14 cellular contexts compared by ENCODE assay signal in genomic region chr4:152771736-152772533, GRCh38. TPM values are rescaled to one million over a fixed set of nuclear protein-coding genes. Genes with fewer than 3 reads are reported as not detected.
DNase-seq lines count a peak whose midpoint lies in the region; ATAC-seq and TF ChIP-seq lines count a peak whose summit lies in the region.
"Had no signal": no experiment of that assay in that cellular context is flagged by ENCODE, and none has a peak within 500 bp of the region (broad histone marks: within the 10 kb centered on the region; RNA-seq: fewer than 3 reads in every experiment).

No MANE protein-coding gene starts in this region.

- WGBS in transverse colon (ENCODE audit: low coverage in 1 of 2), 2 donors = 74 to 76% methylated on average over 3 of the region's 3 CpGs

- no peaks in the 10 kb centered on the region for H3K36me3 Mint-ChIP-seq in activated CD8-positive, alpha-beta T cell treated with anti-CD3 and anti-CD28 coated beads, Interleukin-2, amount 10 ng/mL, durations not matched to agents 7 days and 5 days (ENCODE audit: low read depth)
- no peaks in the 10 kb centered on the region for H3K36me3 Mint-ChIP-seq in naive thymus-derived CD4-positive, alpha-beta T cell
- H3K36me3 Mint-ChIP-seq: CD4-positive, CD25-positive, alpha-beta regulatory T cell had no signal

- DNase-seq in activated CD8-positive, alpha-beta T cell treated with anti-CD3 and anti-CD28 coated beads, Interleukin-2, amount 10 ng/mL, durations not matched to agents 7 days and 5 days = no peak
- no peak for DNase-seq in naive thymus-derived CD4-positive, alpha-beta T cell
- DNase-seq in transverse colon (no peak), EL (no peak)
- DNase-seq: amniotic stem cell; effector CD4-positive, alpha-beta T cell; glutamatergic neuron; NCI-H1092; stimulated activated CD4-positive, alpha-beta T cell treated with anti-CD3 and anti-CD28 coated beads, Interleukin-4, amount 100 ng/mL, for 4 hours had no signal

- no peaks in the 10 kb centered on the region for H3K4me1 ChIP-seq in naive thymus-derived CD4-positive, alpha-beta T cell (ENCODE audit: control insufficient read depth in 2 of 2, insufficient read depth in 2 of 2, low read length in 2 of 2)
- H3K4me1 ChIP-seq in transverse colon = no peaks in the 10 kb centered on the region

- TF ChIP-seq EP300 in transverse colon (IDR thresholded peaks at IDR 0.05; ENCODE audit: low read depth) = no peak

- no peak for TF ChIP-seq CTCF in transverse colon (IDR thresholded peaks at IDR 0.05)

- intact Hi-C loops in naive thymus-derived CD4-positive, alpha-beta T cell (cut with micrococcal nuclease) = no loop called here
- intact Hi-C loops in transverse colon (cut with DNase I; ENCODE audit: low total_unique reads) = loop anchor here (10.0 kb wide), 1 partner anchor 1457 kb away; no protein-coding TSS in a partner anchor

- POLR2A ChIA-PET in activated CD8-positive, alpha-beta T cell treated with anti-CD3 and anti-CD28 coated beads, Interleukin-2, amount 10 ng/mL, durations not matched to agents 7 days and 5 days (lab: Charles Lee) = no interaction called here
- POLR2A ChIA-PET in naive thymus-derived CD4-positive, alpha-beta T cell (lab: Charles Lee) = no interaction called here

- peaks cover 12% of the 10 kb centered on the region for H3K4me1 Mint-ChIP-seq in activated CD8-positive, alpha-beta T cell treated with anti-CD3 and anti-CD28 coated beads, Interleukin-2, amount 10 ng/mL, durations not matched to agents 7 days and 5 days (ENCODE audit: low read depth)
- H3K4me1 Mint-ChIP-seq in naive thymus-derived CD4-positive, alpha-beta T cell = peaks cover 0 to 6% (median 0%) of the 10 kb centered on the region in 7 donors

- no peaks in the 10 kb centered on the region for H3K9me3 Mint-ChIP-seq in activated CD8-positive, alpha-beta T cell treated with anti-CD3 and anti-CD28 coated beads, Interleukin-2, amount 10 ng/mL, durations not matched to agents 7 days and 5 days (ENCODE audit: insufficient read depth)
- H3K9me3 Mint-ChIP-seq in naive thymus-derived CD4-positive, alpha-beta T cell = no peaks in the 10 kb centered on the region
- H3K9me3 Mint-ChIP-seq: CD4-positive, CD25-positive, alpha-beta regulatory T cell had no signal

- no peak for TF ChIP-seq POLR2A in transverse colon (IDR thresholded peaks at IDR 0.05)

- H3K9me3 ChIP-seq in naive thymus-derived CD4-positive, alpha-beta T cell (ENCODE audit: control insufficient read depth in 2 of 3, low read length in 3 of 3) = no peaks in the 10 kb centered on the region
- no peaks in the 10 kb centered on the region for H3K9me3 ChIP-seq in transverse colon

- no peak overlapping the region for H3K27ac ChIP-seq in naive thymus-derived CD4-positive, alpha-beta T cell (ENCODE audit: low read depth, low read length)
- no peak overlapping the region for H3K27ac ChIP-seq in transverse colon

- H3K27me3 Mint-ChIP-seq in activated CD8-positive, alpha-beta T cell treated with anti-CD3 and anti-CD28 coated beads, Interleukin-2, amount 10 ng/mL, durations not matched to agents 7 days and 5 days (ENCODE audit: low read depth) = peaks cover 5% of the 10 kb centered on the region
- H3K27me3 Mint-ChIP-seq in naive thymus-derived CD4-positive, alpha-beta T cell = peaks cover 0 to 18% (median 0%) of the 10 kb centered on the region in 5 donors

- in situ Hi-C loops in transverse colon (cut with MboI; ENCODE audit: low pct_ligation_motif_present in 1 of 4, low pct_unique_long_range_greater_than_20kb in 1 of 4, low sequenced_read_pairs in 3 of 4) = no loop called here

- H3K27me3 ChIP-seq in naive thymus-derived CD4-positive, alpha-beta T cell (ENCODE audit: control insufficient read depth in 2 of 2, insufficient read depth in 2 of 2, low read length in 2 of 2) = no peaks in the 10 kb centered on the region
- no peaks in the 10 kb centered on the region for H3K27me3 ChIP-seq in transverse colon

- H3K36me3 ChIP-seq in naive thymus-derived CD4-positive, alpha-beta T cell (ENCODE audit: control insufficient read depth in 2 of 3, insufficient read depth in 3 of 3, low read length in 3 of 3) = no peaks in the 10 kb centered on the region
- no peaks in the 10 kb centered on the region for H3K36me3 ChIP-seq in transverse colon

- no peak overlapping the region for H3K4me3 Mint-ChIP-seq in activated CD8-positive, alpha-beta T cell treated with anti-CD3 and anti-CD28 coated beads, Interleukin-2, amount 10 ng/mL, durations not matched to agents 7 days and 5 days
- no peak overlapping the region for H3K4me3 Mint-ChIP-seq in naive thymus-derived CD4-positive, alpha-beta T cell
- H3K4me3 Mint-ChIP-seq: CD4-positive, CD25-positive, alpha-beta regulatory T cell had no signal

- CTCF ChIA-PET in activated CD8-positive, alpha-beta T cell treated with anti-CD3 and anti-CD28 coated beads, Interleukin-2, amount 10 ng/mL, durations not matched to agents 7 days and 5 days (lab: Charles Lee) = no interaction called here
- CTCF ChIA-PET in naive thymus-derived CD4-positive, alpha-beta T cell (lab: Charles Lee) = interaction anchor here (0.6 kb wide), 1 partner anchor 1780 kb away, joined by 3 read pairs; no protein-coding TSS in a partner anchor

- H3K4me3 ChIP-seq in naive thymus-derived CD4-positive, alpha-beta T cell (ENCODE audit: low read length) = no peak overlapping the region
- H3K4me3 ChIP-seq in transverse colon = no peak overlapping the region

- peak overlapping the region; percentile 3 for H3K27ac Mint-ChIP-seq in activated CD8-positive, alpha-beta T cell treated with anti-CD3 and anti-CD28 coated beads, Interleukin-2, amount 10 ng/mL, durations not matched to agents 7 days and 5 days
- H3K27ac Mint-ChIP-seq in naive thymus-derived CD4-positive, alpha-beta T cell = no peak overlapping the region
- H3K27ac Mint-ChIP-seq: CD4-positive, CD25-positive, alpha-beta regulatory T cell had no signal

- ATAC-seq in GM18858 (IDR thresholded peaks at IDR 0.05; ENCODE audit: unreplicated experiment) = peak; percentile 76
- ATAC-seq in GM21447 (IDR thresholded peaks at IDR 0.05; ENCODE audit: unreplicated experiment) = peak; percentile 93
- ATAC-seq in HG03066 (IDR thresholded peaks at IDR 0.05; ENCODE audit: low read depth, unreplicated experiment) = peak; percentile 77
- ATAC-seq in activated CD8-positive, alpha-beta T cell treated with anti-CD3 and anti-CD28 coated beads, Interleukin-2, amount 10 ng/mL, durations not matched to agents 7 days and 5 days = peak; percentile 82
- no peak for ATAC-seq in SK-N-SH treated with all-trans-retinoic acid at 6 μM for 48 hours
- no peak for ATAC-seq in naive thymus-derived CD4-positive, alpha-beta T cell

TF ChIP-seq in SK-N-SH treated with all-trans-retinoic acid at 6 μM for 48 hours, 23 proteins besides CTCF, POLR2A, EP300 and RAD21 (continues in another document):
- TF ChIP-seq SNAI2 (CRISPR knock-in tag; IDR thresholded peaks at IDR 0.05) (no peak), ZNF8 (CRISPR knock-in tag; IDR thresholded peaks at IDR 0.05) (no peak), ZNF565 (CRISPR knock-in tag; conservative IDR thresholded peaks at IDR 0.05; ENCODE audit: low read depth) (no peak)
- TF ChIP-seq, protein P1, sequence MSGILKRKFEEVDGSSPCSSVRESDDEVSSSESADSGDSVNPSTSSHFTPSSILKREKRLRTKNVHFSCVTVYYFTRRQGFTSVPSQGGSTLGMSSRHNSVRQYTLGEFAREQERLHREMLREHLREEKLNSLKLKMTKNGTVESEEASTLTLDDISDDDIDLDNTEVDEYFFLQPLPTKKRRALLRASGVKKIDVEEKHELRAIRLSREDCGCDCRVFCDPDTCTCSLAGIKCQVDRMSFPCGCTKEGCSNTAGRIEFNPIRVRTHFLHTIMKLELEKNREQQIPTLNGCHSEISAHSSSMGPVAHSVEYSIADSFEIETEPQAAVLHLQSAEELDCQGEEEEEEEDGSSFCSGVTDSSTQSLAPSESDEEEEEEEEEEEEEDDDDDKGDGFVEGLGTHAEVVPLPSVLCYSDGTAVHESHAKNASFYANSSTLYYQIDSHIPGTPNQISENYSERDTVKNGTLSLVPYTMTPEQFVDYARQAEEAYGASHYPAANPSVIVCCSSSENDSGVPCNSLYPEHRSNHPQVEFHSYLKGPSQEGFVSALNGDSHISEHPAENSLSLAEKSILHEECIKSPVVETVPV (CRISPR knock-in tag; IDR thresholded peaks at IDR 0.05) = no peak
- TF ChIP-seq, protein P2, sequence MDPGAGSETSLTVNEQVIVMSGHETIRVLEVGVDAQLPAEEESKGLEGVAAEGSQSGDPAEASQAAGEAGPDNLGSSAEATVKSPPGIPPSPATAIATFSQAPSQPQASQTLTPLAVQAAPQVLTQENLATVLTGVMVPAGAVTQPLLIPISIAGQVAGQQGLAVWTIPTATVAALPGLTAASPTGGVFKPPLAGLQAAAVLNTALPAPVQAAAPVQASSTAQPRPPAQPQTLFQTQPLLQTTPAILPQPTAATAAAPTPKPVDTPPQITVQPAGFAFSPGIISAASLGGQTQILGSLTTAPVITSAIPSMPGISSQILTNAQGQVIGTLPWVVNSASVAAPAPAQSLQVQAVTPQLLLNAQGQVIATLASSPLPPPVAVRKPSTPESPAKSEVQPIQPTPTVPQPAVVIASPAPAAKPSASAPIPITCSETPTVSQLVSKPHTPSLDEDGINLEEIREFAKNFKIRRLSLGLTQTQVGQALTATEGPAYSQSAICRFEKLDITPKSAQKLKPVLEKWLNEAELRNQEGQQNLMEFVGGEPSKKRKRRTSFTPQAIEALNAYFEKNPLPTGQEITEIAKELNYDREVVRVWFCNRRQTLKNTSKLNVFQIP (CRISPR knock-in tag; IDR thresholded peaks at IDR 0.05; ENCODE audit: borderline replicate concordance, low read depth) = no peak

RNA-seq across cellular contexts. Expression of gene TIGD4, which starts 7.6 kb away (rescaled TPM):
- total RNA-seq in activated CD8-positive, alpha-beta T cell treated with anti-CD3 and anti-CD28 coated beads, Interleukin-2, amount 10 ng/mL, durations not matched to agents 7 days and 5 days = under 1 TPM; 0.40 to 0.44 TPM
- under 1 TPM in 2 of 5 experiments, not detected in 3; 0.15 to 0.19 TPM for total RNA-seq in naive thymus-derived CD4-positive, alpha-beta T cell
- under 1 TPM in 1 of 2 donors, not detected in 1; 0.13 TPM for polyA plus RNA-seq in naive thymus-derived CD4-positive, alpha-beta T cell
- total RNA-seq in transverse colon = under 1 TPM in 3 of 4 donors, not detected in 1; 0.14 to 0.95 (median 0.75) TPM

RNA-seq across cellular contexts. Expression of gene ARFIP1, which starts 7.8 kb away (rescaled TPM):
- 10 to 100 TPM; 20.3 to 20.5 TPM for total RNA-seq in activated CD8-positive, alpha-beta T cell treated with anti-CD3 and anti-CD28 coated beads, Interleukin-2, amount 10 ng/mL, durations not matched to agents 7 days and 5 days
- 10 to 100 TPM in 4 of 5 experiments, 1 to 10 TPM in 1; 5.1 to 20.2 (median 15.1) TPM for total RNA-seq in naive thymus-derived CD4-positive, alpha-beta T cell
- 10 to 100 TPM; 11.9 to 17.2 TPM for polyA plus RNA-seq in naive thymus-derived CD4-positive, alpha-beta T cell
- 100 to 1,000 TPM in 1 of 4 donors, 10 to 100 TPM in 3; 35.0 to 115 (median 46.2) TPM for total RNA-seq in transverse colon

Comparison
In these comparisons a context has a peak if more than half of its experiments do, and no peak if none do; other contexts are left out.
1. ATAC-seq: peak in GM18858 (single experiment), GM21447 (single experiment), HG03066 (single experiment) and activated CD8-positive, alpha-beta T cell treated with anti-CD3 and anti-CD28 coated beads, Interleukin-2, amount 10 ng/mL, durations not matched to agents 7 days and 5 days (single experiment); none in SK-N-SH treated with all-trans-retinoic acid at 6 μM for 48 hours (single experiment) and naive thymus-derived CD4-positive, alpha-beta T cell (single experiment).